Comparison of ENCODE assay signal across 1 cellular context in genomic region chr15:27532358-27532757, GRCh38.
TF ChIP-seq lines count a peak whose summit lies in the region.

No MANE protein-coding gene starts in this region.

TF ChIP-seq in K562, 482 proteins besides CTCF, POLR2A, EP300 and RAD21 (continued from another document):
- TF ChIP-seq, protein P1, sequence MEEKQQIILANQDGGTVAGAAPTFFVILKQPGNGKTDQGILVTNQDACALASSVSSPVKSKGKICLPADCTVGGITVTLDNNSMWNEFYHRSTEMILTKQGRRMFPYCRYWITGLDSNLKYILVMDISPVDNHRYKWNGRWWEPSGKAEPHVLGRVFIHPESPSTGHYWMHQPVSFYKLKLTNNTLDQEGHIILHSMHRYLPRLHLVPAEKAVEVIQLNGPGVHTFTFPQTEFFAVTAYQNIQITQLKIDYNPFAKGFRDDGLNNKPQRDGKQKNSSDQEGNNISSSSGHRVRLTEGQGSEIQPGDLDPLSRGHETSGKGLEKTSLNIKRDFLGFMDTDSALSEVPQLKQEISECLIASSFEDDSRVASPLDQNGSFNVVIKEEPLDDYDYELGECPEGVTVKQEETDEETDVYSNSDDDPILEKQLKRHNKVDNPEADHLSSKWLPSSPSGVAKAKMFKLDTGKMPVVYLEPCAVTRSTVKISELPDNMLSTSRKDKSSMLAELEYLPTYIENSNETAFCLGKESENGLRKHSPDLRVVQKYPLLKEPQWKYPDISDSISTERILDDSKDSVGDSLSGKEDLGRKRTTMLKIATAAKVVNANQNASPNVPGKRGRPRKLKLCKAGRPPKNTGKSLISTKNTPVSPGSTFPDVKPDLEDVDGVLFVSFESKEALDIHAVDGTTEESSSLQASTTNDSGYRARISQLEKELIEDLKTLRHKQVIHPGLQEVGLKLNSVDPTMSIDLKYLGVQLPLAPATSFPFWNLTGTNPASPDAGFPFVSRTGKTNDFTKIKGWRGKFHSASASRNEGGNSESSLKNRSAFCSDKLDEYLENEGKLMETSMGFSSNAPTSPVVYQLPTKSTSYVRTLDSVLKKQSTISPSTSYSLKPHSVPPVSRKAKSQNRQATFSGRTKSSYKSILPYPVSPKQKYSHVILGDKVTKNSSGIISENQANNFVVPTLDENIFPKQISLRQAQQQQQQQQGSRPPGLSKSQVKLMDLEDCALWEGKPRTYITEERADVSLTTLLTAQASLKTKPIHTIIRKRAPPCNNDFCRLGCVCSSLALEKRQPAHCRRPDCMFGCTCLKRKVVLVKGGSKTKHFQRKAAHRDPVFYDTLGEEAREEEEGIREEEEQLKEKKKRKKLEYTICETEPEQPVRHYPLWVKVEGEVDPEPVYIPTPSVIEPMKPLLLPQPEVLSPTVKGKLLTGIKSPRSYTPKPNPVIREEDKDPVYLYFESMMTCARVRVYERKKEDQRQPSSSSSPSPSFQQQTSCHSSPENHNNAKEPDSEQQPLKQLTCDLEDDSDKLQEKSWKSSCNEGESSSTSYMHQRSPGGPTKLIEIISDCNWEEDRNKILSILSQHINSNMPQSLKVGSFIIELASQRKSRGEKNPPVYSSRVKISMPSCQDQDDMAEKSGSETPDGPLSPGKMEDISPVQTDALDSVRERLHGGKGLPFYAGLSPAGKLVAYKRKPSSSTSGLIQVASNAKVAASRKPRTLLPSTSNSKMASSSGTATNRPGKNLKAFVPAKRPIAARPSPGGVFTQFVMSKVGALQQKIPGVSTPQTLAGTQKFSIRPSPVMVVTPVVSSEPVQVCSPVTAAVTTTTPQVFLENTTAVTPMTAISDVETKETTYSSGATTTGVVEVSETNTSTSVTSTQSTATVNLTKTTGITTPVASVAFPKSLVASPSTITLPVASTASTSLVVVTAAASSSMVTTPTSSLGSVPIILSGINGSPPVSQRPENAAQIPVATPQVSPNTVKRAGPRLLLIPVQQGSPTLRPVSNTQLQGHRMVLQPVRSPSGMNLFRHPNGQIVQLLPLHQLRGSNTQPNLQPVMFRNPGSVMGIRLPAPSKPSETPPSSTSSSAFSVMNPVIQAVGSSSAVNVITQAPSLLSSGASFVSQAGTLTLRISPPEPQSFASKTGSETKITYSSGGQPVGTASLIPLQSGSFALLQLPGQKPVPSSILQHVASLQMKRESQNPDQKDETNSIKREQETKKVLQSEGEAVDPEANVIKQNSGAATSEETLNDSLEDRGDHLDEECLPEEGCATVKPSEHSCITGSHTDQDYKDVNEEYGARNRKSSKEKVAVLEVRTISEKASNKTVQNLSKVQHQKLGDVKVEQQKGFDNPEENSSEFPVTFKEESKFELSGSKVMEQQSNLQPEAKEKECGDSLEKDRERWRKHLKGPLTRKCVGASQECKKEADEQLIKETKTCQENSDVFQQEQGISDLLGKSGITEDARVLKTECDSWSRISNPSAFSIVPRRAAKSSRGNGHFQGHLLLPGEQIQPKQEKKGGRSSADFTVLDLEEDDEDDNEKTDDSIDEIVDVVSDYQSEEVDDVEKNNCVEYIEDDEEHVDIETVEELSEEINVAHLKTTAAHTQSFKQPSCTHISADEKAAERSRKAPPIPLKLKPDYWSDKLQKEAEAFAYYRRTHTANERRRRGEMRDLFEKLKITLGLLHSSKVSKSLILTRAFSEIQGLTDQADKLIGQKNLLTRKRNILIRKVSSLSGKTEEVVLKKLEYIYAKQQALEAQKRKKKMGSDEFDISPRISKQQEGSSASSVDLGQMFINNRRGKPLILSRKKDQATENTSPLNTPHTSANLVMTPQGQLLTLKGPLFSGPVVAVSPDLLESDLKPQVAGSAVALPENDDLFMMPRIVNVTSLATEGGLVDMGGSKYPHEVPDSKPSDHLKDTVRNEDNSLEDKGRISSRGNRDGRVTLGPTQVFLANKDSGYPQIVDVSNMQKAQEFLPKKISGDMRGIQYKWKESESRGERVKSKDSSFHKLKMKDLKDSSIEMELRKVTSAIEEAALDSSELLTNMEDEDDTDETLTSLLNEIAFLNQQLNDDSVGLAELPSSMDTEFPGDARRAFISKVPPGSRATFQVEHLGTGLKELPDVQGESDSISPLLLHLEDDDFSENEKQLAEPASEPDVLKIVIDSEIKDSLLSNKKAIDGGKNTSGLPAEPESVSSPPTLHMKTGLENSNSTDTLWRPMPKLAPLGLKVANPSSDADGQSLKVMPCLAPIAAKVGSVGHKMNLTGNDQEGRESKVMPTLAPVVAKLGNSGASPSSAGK (IDR thresholded peaks at IDR 0.05), result peak; percentile 43
- 0 out of 2 replicates have a peak, but pooled peaks have one; percentile 50 for TF ChIP-seq LEF1 (IDR thresholded peaks at IDR 0.05)
- TF ChIP-seq DPF2 (IDR thresholded peaks at IDR 0.05), result peak; percentile 81
- TF ChIP-seq GTF2F1 (IDR thresholded peaks at IDR 0.05; ENCODE audit: low read depth, low read length), result no peak
- TF ChIP-seq TAL1 (IDR thresholded peaks at IDR 0.05), result peak; percentile 80
- TF ChIP-seq ZNF3 (CRISPR knock-in tag; IDR thresholded peaks at IDR 0.05), result no peak
- TF ChIP-seq ZNF23 (CRISPR knock-in tag; IDR thresholded peaks at IDR 0.05), result no peak
- no peak for TF ChIP-seq ZNF354B (CRISPR knock-in tag; IDR thresholded peaks at IDR 0.05)
- TF ChIP-seq KLF16 (IDR thresholded peaks at IDR 0.05), result peak; percentile 39; the same call in 1 of the 2 replicates
- peak; percentile 63 for TF ChIP-seq SOX6 (IDR thresholded peaks at IDR 0.05)
- TF ChIP-seq TRIM24 (IDR thresholded peaks at IDR 0.05), result peak; percentile 93 to 94
- TF ChIP-seq FOSL1 (tag; conservative IDR thresholded peaks at IDR 0.05), result 0 out of 2 replicates have a peak, but pooled peaks have one; percentile 15
- TF ChIP-seq, protein P2, sequence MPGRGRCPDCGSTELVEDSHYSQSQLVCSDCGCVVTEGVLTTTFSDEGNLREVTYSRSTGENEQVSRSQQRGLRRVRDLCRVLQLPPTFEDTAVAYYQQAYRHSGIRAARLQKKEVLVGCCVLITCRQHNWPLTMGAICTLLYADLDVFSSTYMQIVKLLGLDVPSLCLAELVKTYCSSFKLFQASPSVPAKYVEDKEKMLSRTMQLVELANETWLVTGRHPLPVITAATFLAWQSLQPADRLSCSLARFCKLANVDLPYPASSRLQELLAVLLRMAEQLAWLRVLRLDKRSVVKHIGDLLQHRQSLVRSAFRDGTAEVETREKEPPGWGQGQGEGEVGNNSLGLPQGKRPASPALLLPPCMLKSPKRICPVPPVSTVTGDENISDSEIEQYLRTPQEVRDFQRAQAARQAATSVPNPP (IDR thresholded peaks at IDR 0.05; ENCODE audit: borderline replicate concordance, insufficient read depth, insufficient read length), result no peak
- TF ChIP-seq SMAD3 (CRISPR knock-in tag; conservative IDR thresholded peaks at IDR 0.05), result no peak
- 0 out of 4 replicates have a peak, but pooled peaks of 1 of the 2 experiments have one; percentile 32 for TF ChIP-seq MAZ (CRISPR knock-in tag; conservative IDR thresholded peaks at IDR 0.05 in 1 of 2, IDR thresholded peaks at IDR 0.05 in 1 of 2)
- TF ChIP-seq ZNF175 (CRISPR knock-in tag; IDR thresholded peaks at IDR 0.05; ENCODE audit: low read depth), result peak; percentile 92
- TF ChIP-seq ZFP30 (CRISPR knock-in tag; IDR thresholded peaks at IDR 0.05; ENCODE audit: borderline replicate concordance), result no peak
- peak; percentile 97 for TF ChIP-seq ZNF384 (IDR thresholded peaks at IDR 0.05; ENCODE audit: low read depth, low read length)
